ENCODE assay signal across 13 cellular contexts in genomic region chr1:21311016-21311415, GRCh38. TPM values are rescaled to one million over a fixed set of nuclear protein-coding genes. Genes with fewer than 3 reads are reported as not detected.
DNase-seq lines count a peak whose midpoint lies in the region; ATAC-seq and TF ChIP-seq lines count a peak whose summit lies in the region.
"Had no signal": no experiment of that assay in that cellular context is flagged by ENCODE, and none has a peak within 500 bp of the region (broad histone marks: within the 10 kb centered on the region; RNA-seq: fewer than 3 reads in every experiment).

No MANE protein-coding gene starts in this region.

- ATAC-seq in activated naive CD4-positive, alpha-beta T cell treated with anti-CD3 and anti-CD28 coated beads, Interleukin-2, amount 50 U/mL, for 72 hours: no peak
- ATAC-seq in GM21360 (IDR thresholded peaks at IDR 0.05; ENCODE audit: unreplicated experiment): no peak
- ATAC-seq in GM18870 (IDR thresholded peaks at IDR 0.05; ENCODE audit: unreplicated experiment): no peak
- ATAC-seq: left colon, T-helper 17 cell had no signal

- H3K4me1 Mint-ChIP-seq in nephron progenitor cell: peaks cover 68% of the 10 kb centered on the region

- H3K9me3 Mint-ChIP-seq in activated naive CD4-positive, alpha-beta T cell treated with anti-CD3 and anti-CD28 coated beads, Interleukin-2, amount 50 U/mL, for 72 hours: no peaks in the 10 kb centered on the region
- no peaks in the 10 kb centered on the region for H3K9me3 Mint-ChIP-seq in nephron progenitor cell

- H3K27ac ChIP-seq in cingulate gyrus (ENCODE audit: low read depth, low read length) (peak overlapping the region; percentile 89), transverse colon (peak overlapping the region in 3 of 4 donors; percentile 7 to 90 (median 78))

- no peaks in the 10 kb centered on the region for H3K27me3 ChIP-seq in transverse colon

- H3K9me3 ChIP-seq in transverse colon: no peaks in the 10 kb centered on the region

- no peaks in the 10 kb centered on the region for H3K36me3 ChIP-seq in transverse colon

- TF ChIP-seq CTCF in nephron progenitor cell (IDR thresholded peaks at IDR 0.05): no peak
- TF ChIP-seq CTCF in transverse colon (IDR thresholded peaks at IDR 0.05): no peak

- H3K4me1 ChIP-seq in transverse colon: peaks cover 22 to 46% (median 30%) of the 10 kb centered on the region in 4 donors

- TF ChIP-seq EP300 in transverse colon (IDR thresholded peaks at IDR 0.05; ENCODE audit: low read depth): no peak

- no peak overlapping the region for H3K4me3 ChIP-seq in transverse colon

- no peak for DNase-seq in activated naive CD4-positive, alpha-beta T cell treated with anti-CD3 and anti-CD28 coated beads, Interleukin-2, amount 50 U/mL, for 72 hours (ENCODE audit: low spot score in 2 of 2)
- no peak for DNase-seq in activated naive CD4-positive, alpha-beta T cell treated with anti-CD3 and anti-CD28 coated beads, Interleukin-2, amount 50 U/mL, for 16 hours
- DNase-seq in nephron progenitor cell (no peak), transverse colon (no peak), cerebellum (ENCODE audit: low spot score) (no peak)
- DNase-seq: dermis blood vessel endothelial cell, HCEC 1CT, left colon, NCI-H2081 treated with DMSO at 0.1 percent for 48 hours, T-helper 17 cell had no signal

- intact Hi-C loops in transverse colon (cut with DNase I; ENCODE audit: low total_unique reads): no loop called here

- no peaks in the 10 kb centered on the region for H3K27me3 Mint-ChIP-seq in nephron progenitor cell (ENCODE audit: low read depth, poor library complexity)
- H3K27me3 Mint-ChIP-seq: T-helper 17 cell had no signal

- 94% methylated on average over 6 of the region's 6 CpGs; no CpG with 5 or more reads in 1 of the 2 donors for WGBS in transverse colon (ENCODE audit: low coverage in 1 of 2), 2 donors

- no peak overlapping the region for H3K4me3 Mint-ChIP-seq in nephron progenitor cell
- H3K4me3 Mint-ChIP-seq: T-helper 17 cell had no signal

- TF ChIP-seq POLR2A in transverse colon (IDR thresholded peaks at IDR 0.05): no peak

- in situ Hi-C loops in transverse colon (cut with MboI; ENCODE audit: low pct_ligation_motif_present in 1 of 4, low pct_unique_long_range_greater_than_20kb in 1 of 4, low sequenced_read_pairs in 3 of 4): no loop called here

- H3K36me3 Mint-ChIP-seq in activated naive CD4-positive, alpha-beta T cell treated with anti-CD3 and anti-CD28 coated beads, Interleukin-2, amount 50 U/mL, for 72 hours: peaks cover 9 to 10% of the 10 kb centered on the region in 2 donors
- H3K36me3 Mint-ChIP-seq in nephron progenitor cell (ENCODE audit: low read depth): no peaks in the 10 kb centered on the region

- H3K27ac Mint-ChIP-seq in activated naive CD4-positive, alpha-beta T cell treated with anti-CD3 and anti-CD28 coated beads, Interleukin-2, amount 50 U/mL, for 72 hours: peak overlapping the region; percentile 29 to 45
- peak overlapping the region; percentile 76 for H3K27ac Mint-ChIP-seq in nephron progenitor cell
- H3K27ac Mint-ChIP-seq: T-helper 17 cell had no signal

RNA-seq across cellular contexts. Expression of gene ECE1, which starts 20.8 kb away (rescaled TPM):
- 100 to 1,000 TPM; 111 to 118 TPM for total RNA-seq in activated naive CD4-positive, alpha-beta T cell treated with anti-CD3 and anti-CD28 coated beads, Interleukin-2, amount 50 U/mL, for 72 hours
- total RNA-seq in transverse colon: 100 to 1,000 TPM in 3 of 4 donors, 10 to 100 TPM in 1; 55.9 to 149 (median 112) TPM
- 12.6 TPM for total RNA-seq in cerebellum
